Comparison of ENCODE assay signal across 8 cellular contexts in the genomic region with DNA sequence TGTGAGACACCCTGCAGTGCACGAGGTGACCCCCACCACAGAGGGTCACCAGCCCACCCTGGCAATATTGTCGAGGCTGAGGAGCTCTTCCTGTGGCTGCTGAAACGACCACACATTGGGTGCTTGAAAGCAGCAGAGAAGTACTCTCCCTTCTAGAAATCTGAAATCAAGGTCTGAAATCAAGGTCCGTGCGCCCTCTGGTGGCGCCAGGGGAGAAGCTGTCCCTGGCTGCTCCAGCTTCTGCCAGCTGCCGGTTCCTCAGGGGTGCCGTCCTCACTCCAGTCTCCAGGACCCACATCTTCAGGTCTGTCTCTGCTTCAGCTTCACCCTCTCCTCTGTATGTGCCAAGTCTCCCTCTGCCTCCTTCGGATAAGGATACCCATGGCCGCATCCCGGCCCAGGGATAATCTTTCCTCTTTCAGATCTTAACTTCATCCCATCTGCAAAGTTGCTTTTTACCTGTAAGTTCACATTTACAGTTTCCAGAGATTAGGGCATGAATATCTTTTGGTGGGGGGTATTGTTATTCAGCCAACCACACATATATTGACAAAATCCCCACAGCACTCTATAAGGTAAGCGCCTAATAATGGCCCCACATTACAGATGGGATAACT.
A peak's percentile ranks its signal among the peaks of the same experiment; 100 is the strongest.
DNase-seq lines count a peak whose midpoint lies in the region; ATAC-seq lines count a peak whose summit lies in the region.

No MANE protein-coding gene starts in this region.

- POLR2A ChIA-PET in CD8-positive, alpha-beta memory T cell (lab: Charles Lee) = no interaction called here
- POLR2A ChIA-PET in activated CD8-positive, alpha-beta T cell treated with anti-CD3 and anti-CD28 coated beads, Interleukin-2, amount 10 ng/mL, durations not matched to agents 7 days and 5 days (lab: Charles Lee) = no interaction called here

- no peaks in the 10 kb centered on the region for H3K36me3 Mint-ChIP-seq in CD8-positive, alpha-beta memory T cell
- H3K36me3 Mint-ChIP-seq in activated CD8-positive, alpha-beta T cell treated with anti-CD3 and anti-CD28 coated beads, Interleukin-2, amount 10 ng/mL, durations not matched to agents 7 days and 5 days (ENCODE audit: low read depth) = no peaks in the 10 kb centered on the region
- H3K36me3 Mint-ChIP-seq in memory B cell = no peaks in the 10 kb centered on the region

- H3K27me3 ChIP-seq in CD8-positive, alpha-beta memory T cell (ENCODE audit: insufficient read depth, low read length, poor library complexity, severe bottlenecking) = peaks cover 10% of the 10 kb centered on the region

- CTCF ChIA-PET in CD8-positive, alpha-beta memory T cell (lab: Charles Lee) = interaction anchor here (0.6 to 2.5 kb wide), 12 partner anchors 9 to 630 kb away, joined by 3 to 16 read pairs (median 3); no protein-coding TSS in a partner anchor
- CTCF ChIA-PET in activated CD8-positive, alpha-beta T cell treated with anti-CD3 and anti-CD28 coated beads, Interleukin-2, amount 10 ng/mL, durations not matched to agents 7 days and 5 days (lab: Charles Lee) = interaction anchor here (0.7 to 2.4 kb wide), 22 partner anchors 9 to 1015 kb away, joined by 3 to 15 read pairs (median 6); no protein-coding TSS in a partner anchor

- H3K27ac ChIP-seq in CD8-positive, alpha-beta memory T cell (ENCODE audit: low read depth, low read length) = no peak overlapping the region

- peak; percentile 57 for ATAC-seq in HG03159 (IDR thresholded peaks at IDR 0.05; ENCODE audit: unreplicated experiment)
- ATAC-seq in activated CD8-positive, alpha-beta T cell treated with anti-CD3 and anti-CD28 coated beads, Interleukin-2, amount 10 ng/mL, durations not matched to agents 7 days and 5 days = peak; percentile 76
- peak; percentile 55 for ATAC-seq in memory B cell (ENCODE audit: low read depth)
- ATAC-seq in HG03342 (IDR thresholded peaks at IDR 0.05; ENCODE audit: unreplicated experiment) = no peak

- H3K27ac Mint-ChIP-seq in CD8-positive, alpha-beta memory T cell = no peak overlapping the region
- H3K27ac Mint-ChIP-seq in activated CD8-positive, alpha-beta T cell treated with anti-CD3 and anti-CD28 coated beads, Interleukin-2, amount 10 ng/mL, durations not matched to agents 7 days and 5 days = no peak overlapping the region
- no peak overlapping the region for H3K27ac Mint-ChIP-seq in memory B cell

- H3K4me1 ChIP-seq in CD8-positive, alpha-beta memory T cell (ENCODE audit: insufficient read depth, low read length) = no peaks in the 10 kb centered on the region

- peaks cover 14 to 53% of the 10 kb centered on the region in 2 donors for H3K27me3 Mint-ChIP-seq in CD8-positive, alpha-beta memory T cell
- H3K27me3 Mint-ChIP-seq in activated CD8-positive, alpha-beta T cell treated with anti-CD3 and anti-CD28 coated beads, Interleukin-2, amount 10 ng/mL, durations not matched to agents 7 days and 5 days (ENCODE audit: low read depth) = peaks cover 13% of the 10 kb centered on the region
- H3K27me3 Mint-ChIP-seq in memory B cell = peaks cover 8% of the 10 kb centered on the region

- peak; percentile 41 to 71 (median 46) for DNase-seq in CD8-positive, alpha-beta memory T cell
- peak; percentile 63 for DNase-seq in NCI-H82 treated with DMSO at 0.1 percent for 48 hours (lab: John Stamatoyannopoulos, UW; ENCODE audit: unreplicated experiment)
- DNase-seq in activated CD8-positive, alpha-beta T cell treated with anti-CD3 and anti-CD28 coated beads, Interleukin-2, amount 10 ng/mL, durations not matched to agents 7 days and 5 days = peak; percentile 78
- DNase-seq in effector CD8-positive, alpha-beta T cell (lab: John Stamatoyannopoulos, UW) = peak; percentile 53
- peak; percentile 60 to 66 for DNase-seq in memory B cell (ENCODE audit: low spot score in 2 of 2)
- peak; percentile 23 to 47 for DNase-seq in stimulated activated CD8-positive, alpha-beta memory T cell treated with anti-CD3 and anti-CD28 coated beads, Interleukin-2, amount 100 ng/mL, for 1 hour (ENCODE audit: low read depth in 2 of 2)

- no peaks in the 10 kb centered on the region for H3K9me3 ChIP-seq in CD8-positive, alpha-beta memory T cell (ENCODE audit: low read length)

- peaks cover 0 to 12% (median 2%) of the 10 kb centered on the region in 5 donors for H3K9me3 Mint-ChIP-seq in CD8-positive, alpha-beta memory T cell
- no peaks in the 10 kb centered on the region for H3K9me3 Mint-ChIP-seq in activated CD8-positive, alpha-beta T cell treated with anti-CD3 and anti-CD28 coated beads, Interleukin-2, amount 10 ng/mL, durations not matched to agents 7 days and 5 days (ENCODE audit: insufficient read depth)
- no peaks in the 10 kb centered on the region for H3K9me3 Mint-ChIP-seq in memory B cell

- H3K4me3 Mint-ChIP-seq in CD8-positive, alpha-beta memory T cell = no peak overlapping the region
- no peak overlapping the region for H3K4me3 Mint-ChIP-seq in activated CD8-positive, alpha-beta T cell treated with anti-CD3 and anti-CD28 coated beads, Interleukin-2, amount 10 ng/mL, durations not matched to agents 7 days and 5 days
- no peak overlapping the region for H3K4me3 Mint-ChIP-seq in memory B cell

- H3K4me1 Mint-ChIP-seq in CD8-positive, alpha-beta memory T cell = no peaks in the 10 kb centered on the region
- no peaks in the 10 kb centered on the region for H3K4me1 Mint-ChIP-seq in activated CD8-positive, alpha-beta T cell treated with anti-CD3 and anti-CD28 coated beads, Interleukin-2, amount 10 ng/mL, durations not matched to agents 7 days and 5 days (ENCODE audit: low read depth)
- H3K4me1 Mint-ChIP-seq in memory B cell = peaks cover 2% of the 10 kb centered on the region

- H3K36me3 ChIP-seq in CD8-positive, alpha-beta memory T cell (ENCODE audit: insufficient read depth, low read length) = no peaks in the 10 kb centered on the region

- H3K4me3 ChIP-seq in CD8-positive, alpha-beta memory T cell (ENCODE audit: low read length) = no peak overlapping the region
